In genomic region chr6:107819976-107820551, GRCh38 we compare ENCODE assay signal across 8 cellular contexts. TPM values are rescaled to one million over a fixed set of nuclear protein-coding genes. Genes with fewer than 3 reads are reported as not detected.
A peak's percentile ranks its signal among the peaks of the same experiment; 100 is the strongest.
DNase-seq lines count a peak whose midpoint lies in the region; ATAC-seq, FAIRE-seq and TF ChIP-seq lines count a peak whose summit lies in the region.

No MANE protein-coding gene starts in this region.

- H4K20me1 ChIP-seq in endothelial cell of umbilical vein (replicated peaks; ENCODE audit: control insufficient read depth, extremely low read depth, insufficient read depth, low read length): no peaks in the 10 kb centered on the region
- H4K20me1 ChIP-seq in osteoblast (ENCODE audit: insufficient read depth, low read length): no peaks in the 10 kb centered on the region

- H2AFZ ChIP-seq in endothelial cell of umbilical vein (ENCODE audit: low read depth, low read length) (no peak overlapping the region), osteoblast (ENCODE audit: low read length) (peak overlapping the region; percentile 37)

- no peak overlapping the region for H3K4me3 ChIP-seq in endothelial cell of umbilical vein (replicated peaks in 1 of 3; ENCODE audit: insufficient read depth in 1 of 3, low read depth in 1 of 3, low read length in 3 of 3)
- H3K4me3 ChIP-seq in osteoblast (ENCODE audit: insufficient read depth, low read length): peak overlapping the region; percentile 32

- H3K9me1 ChIP-seq in endothelial cell of umbilical vein (replicated peaks; ENCODE audit: control insufficient read depth, extremely low read depth, insufficient read depth, low read length): no peaks in the 10 kb centered on the region

- no peak overlapping the region for H3K4me2 ChIP-seq in endothelial cell of umbilical vein (ENCODE audit: insufficient read depth, low read length)
- H3K4me2 ChIP-seq in osteoblast (ENCODE audit: insufficient read depth, low read length): peak overlapping the region; percentile 78

- H3K27ac ChIP-seq in endothelial cell of umbilical vein (ENCODE audit: insufficient read depth, low read depth, low read length) (no peak overlapping the region), osteoblast (ENCODE audit: low read depth, low read length) (no peak overlapping the region)

- peak overlapping the region; percentile 99 for H3K27ac Mint-ChIP-seq in T-helper 1 cell treated with Interleukin-12 subunit alpha and Interleukin-12 subunit beta and Interleukin-4 antibody, amounts not matched to agents 30 μg/mL and 1 μg/mL, for 36 hours

- dilution Hi-C loops in endothelial cell of umbilical vein (cut with MboI; ENCODE audit: extremely low pct_ligation_motif_present, low sequenced_read_pairs): no loop called here

- H3K36me3 Mint-ChIP-seq in T-helper 1 cell treated with Interleukin-12 subunit alpha and Interleukin-12 subunit beta and Interleukin-4 antibody, amounts not matched to agents 30 μg/mL and 1 μg/mL, for 36 hours (ENCODE audit: low read depth): peaks cover 6% of the 10 kb centered on the region

- H3K36me3 ChIP-seq in endothelial cell of umbilical vein (ENCODE audit: control insufficient read depth in 2 of 2, extremely low read depth in 1 of 2, insufficient read depth in 2 of 2, low read length in 2 of 2) (no peaks in the 10 kb centered on the region), osteoblast (ENCODE audit: insufficient read depth, low read length) (no peaks in the 10 kb centered on the region)

- H3K4me1 ChIP-seq in endothelial cell of umbilical vein (ENCODE audit: control insufficient read depth, extremely low read depth, insufficient read depth, low read length) (no peaks in the 10 kb centered on the region), osteoblast (ENCODE audit: insufficient read depth, low read length) (no peaks in the 10 kb centered on the region)

- H3K4me3 Mint-ChIP-seq in T-helper 1 cell treated with Interleukin-12 subunit alpha and Interleukin-12 subunit beta and Interleukin-4 antibody, amounts not matched to agents 30 μg/mL and 1 μg/mL, for 36 hours: peak overlapping the region; percentile 88

- H3K9ac ChIP-seq in endothelial cell of umbilical vein (replicated peaks; ENCODE audit: extremely low read depth, insufficient read depth, low read length): no peak overlapping the region

- BruUV-seq in endothelial cell of umbilical vein (replicated peaks; lab: Mats Ljungman, UMichigan): no TSS peak

- DNase-seq in EH (ENCODE audit: low read depth) (peak; percentile 39), endothelial cell of umbilical vein (ENCODE audit: low read depth, low spot score) (no peak), osteoblast (ENCODE audit: insufficient read length, low spot score, missing footprints) (no peak), H54 (ENCODE audit: insufficient read length, low spot score) (no peak), NOMO-1 treated with DMSO at 0.1 percent for 48 hours (lab: John Stamatoyannopoulos, UW; ENCODE audit: unreplicated experiment) (no peak), NCI-H226 (no peak)

- H3K4me1 Mint-ChIP-seq in T-helper 1 cell treated with Interleukin-12 subunit alpha and Interleukin-12 subunit beta and Interleukin-4 antibody, amounts not matched to agents 30 μg/mL and 1 μg/mL, for 36 hours (ENCODE audit: low read depth): peaks cover 66% of the 10 kb centered on the region

- TF ChIP-seq POLR2A in endothelial cell of umbilical vein (IDR thresholded peaks at IDR 0.05; ENCODE audit: low read depth, low read length) (no peak), H54 (IDR thresholded peaks at IDR 0.05; ENCODE audit: low read depth, low read length) (no peak)

- H3K27me3 Mint-ChIP-seq in T-helper 1 cell treated with Interleukin-12 subunit alpha and Interleukin-12 subunit beta and Interleukin-4 antibody, amounts not matched to agents 30 μg/mL and 1 μg/mL, for 36 hours (ENCODE audit: low read depth): no peaks in the 10 kb centered on the region

- FAIRE-seq in endothelial cell of umbilical vein (lab: Jason Lieb, UNC) (no peak), H54 (lab: Jason Lieb, UNC) (no peak)

- no peaks in the 10 kb centered on the region for H3K9me3 Mint-ChIP-seq in T-helper 1 cell treated with Interleukin-12 subunit alpha and Interleukin-12 subunit beta and Interleukin-4 antibody, amounts not matched to agents 30 μg/mL and 1 μg/mL, for 36 hours

- intact Hi-C loops in endothelial cell of umbilical vein (cut with micrococcal nuclease): no loop called here

- H3K79me2 ChIP-seq in endothelial cell of umbilical vein (ENCODE audit: control insufficient read depth, insufficient read depth, low read length): no peaks in the 10 kb centered on the region
- H3K79me2 ChIP-seq in osteoblast (ENCODE audit: insufficient read depth, low read length): no peaks in the 10 kb centered on the region

- POLR2A ChIA-PET in endothelial cell of umbilical vein (lab: Charles Lee): no interaction called here

- no peaks in the 10 kb centered on the region for H3K9me3 ChIP-seq in endothelial cell of umbilical vein (replicated peaks; ENCODE audit: control insufficient read depth, insufficient read depth, low read length)
- no peaks in the 10 kb centered on the region for H3K9me3 ChIP-seq in osteoblast (ENCODE audit: low read depth, low read length)

- ATAC-seq in GM21381 (IDR thresholded peaks at IDR 0.05; ENCODE audit: unreplicated experiment): no peak

- H3K27me3 ChIP-seq in endothelial cell of umbilical vein (ENCODE audit: control insufficient read depth in 2 of 2, insufficient read depth in 2 of 2, low read length in 2 of 2) (peaks cover 34 to 37% of the 10 kb centered on the region in 2 experiments), osteoblast (ENCODE audit: insufficient read depth, low read length) (peaks cover 13% of the 10 kb centered on the region)

- CTCF ChIA-PET in endothelial cell of umbilical vein (lab: Charles Lee): no interaction called here

- TF ChIP-seq CTCF in endothelial cell of umbilical vein (IDR thresholded peaks at IDR 0.05; ENCODE audit: extremely low read depth in 1 of 2, insufficient read depth in 1 of 2, low read depth in 1 of 2, low read length in 2 of 2) (no peak), osteoblast (IDR thresholded peaks at IDR 0.05; ENCODE audit: extremely low read depth, low read depth, low read length) (no peak)

TF ChIP-seq in endothelial cell of umbilical vein, 7 proteins besides CTCF, POLR2A, EP300 and RAD21:
- TF ChIP-seq, protein P1, sequence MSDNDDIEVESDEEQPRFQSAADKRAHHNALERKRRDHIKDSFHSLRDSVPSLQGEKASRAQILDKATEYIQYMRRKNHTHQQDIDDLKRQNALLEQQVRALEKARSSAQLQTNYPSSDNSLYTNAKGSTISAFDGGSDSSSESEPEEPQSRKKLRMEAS (IDR thresholded peaks at IDR 0.05; ENCODE audit: insufficient read depth, insufficient read length): no peak
- TF ChIP-seq EZH2 (IDR thresholded peaks at IDR 0.05; ENCODE audit: borderline replicate concordance, low read depth, low read length, severe bottlenecking): peak; percentile 34

RNA-seq across cellular contexts. Expression of gene SCML4, which starts 4.0 kb away (rescaled TPM):
- not detected in 2 replicates for total RNA-seq in endothelial cell of umbilical vein
- polyA plus RNA-seq in endothelial cell of umbilical vein: not detected in 2 replicates
- polyA plus RNA-seq in endothelial cell of umbilical vein (2011; cell fraction: cytosol; rRNA removed): not detected in 2 replicates
- polyA plus RNA-seq in endothelial cell of umbilical vein (2011; cell fraction: nucleus; rRNA removed): not detected in 2 replicates
- not detected in 2 replicates for polyA plus RNA-seq in endothelial cell of umbilical vein (2012)
- not detected in 2 replicates for polyA minus RNA-seq in endothelial cell of umbilical vein
- polyA minus RNA-seq in endothelial cell of umbilical vein (2011; cell fraction: cytosol; rRNA and poly(A)+ RNA removed): not detected
- polyA minus RNA-seq in endothelial cell of umbilical vein (2011; cell fraction: nucleus; rRNA and poly(A)+ RNA removed): not detected in 2 replicates
- total RNA-seq in osteoblast: not detected in 2 replicates
